In genomic region chr19:16338470-16339360, GRCh38 we compare ENCODE assay signal across 1 cellular context.
TF ChIP-seq lines count a peak whose summit lies in the region.

No MANE protein-coding gene starts in this region.

TF ChIP-seq in GM12878, 131 proteins besides CTCF, POLR2A, EP300 and RAD21 (continued from another document):
- peak; percentile 56; the same call in 1 of the 2 replicates for TF ChIP-seq PKNOX1 (IDR thresholded peaks at IDR 0.05)
- no peak for TF ChIP-seq ZBTB40 (IDR thresholded peaks at IDR 0.05; ENCODE audit: borderline replicate concordance)
- no peak for TF ChIP-seq RFX5 (IDR thresholded peaks at IDR 0.05; ENCODE audit: low read depth, low read length)
- peak; percentile 93 for TF ChIP-seq FOXM1 (IDR thresholded peaks at IDR 0.05; ENCODE audit: low read depth, low read length)
- no peak for TF ChIP-seq KDM1A (IDR thresholded peaks at IDR 0.05; ENCODE audit: borderline replicate concordance)
- TF ChIP-seq SRF (IDR thresholded peaks at IDR 0.05; ENCODE audit: low read depth in 2 of 2, low read length in 2 of 2), result peak in 1 of 2 experiments; percentile 74; a peak in 2 of 4 replicates
- TF ChIP-seq BCL11A (IDR thresholded peaks at IDR 0.05; ENCODE audit: low read depth, low read length), result peak; percentile 98
- peak; percentile 99 for TF ChIP-seq MTA3 (IDR thresholded peaks at IDR 0.05; ENCODE audit: borderline replicate concordance, low read length)
- TF ChIP-seq MLLT1 (IDR thresholded peaks at IDR 0.05), result peak; percentile 63; the same call in 1 of the 2 replicates
- peak; percentile 78 for TF ChIP-seq BMI1 (IDR thresholded peaks at IDR 0.05; ENCODE audit: borderline replicate concordance)
- TF ChIP-seq HDAC2 (IDR thresholded peaks at IDR 0.05), result no peak
- no peak for TF ChIP-seq HCFC1 (IDR thresholded peaks at IDR 0.05; ENCODE audit: low read length)
- TF ChIP-seq CBX5 (IDR thresholded peaks at IDR 0.05; ENCODE audit: low read depth), result no peak
- TF ChIP-seq E4F1 (IDR thresholded peaks at IDR 0.05; ENCODE audit: borderline replicate concordance, partially characterized antibody), result no peak
- no peak for TF ChIP-seq SMARCA5 (IDR thresholded peaks at IDR 0.05)
- TF ChIP-seq SP1 (IDR thresholded peaks at IDR 0.05; ENCODE audit: low read depth, low read length), result peak; percentile 8
- peak; percentile 71 for TF ChIP-seq ZNF217 (IDR thresholded peaks at IDR 0.05)
- TF ChIP-seq YBX1 (IDR thresholded peaks at IDR 0.05), result no peak
- peak; percentile 100 for TF ChIP-seq IKZF1 (conservative IDR thresholded peaks at IDR 0.05)
- TF ChIP-seq EED (IDR thresholded peaks at IDR 0.05; ENCODE audit: low read depth), result peak; percentile 100
- TF ChIP-seq ETV6 (conservative IDR thresholded peaks at IDR 0.05 in 1 of 2, IDR thresholded peaks at IDR 0.05 in 1 of 2; ENCODE audit: borderline replicate concordance in 1 of 2, low read depth in 1 of 2), result peak in 1 of 2 experiments; percentile 100; a peak in 2 of 4 replicates
- TF ChIP-seq JUND (IDR thresholded peaks at IDR 0.05; ENCODE audit: low read depth, low read length), result peak; percentile 81
- TF ChIP-seq HSF1 (IDR thresholded peaks at IDR 0.05; ENCODE audit: low read depth, low read length), result no peak
- TF ChIP-seq NFXL1 (IDR thresholded peaks at IDR 0.05; ENCODE audit: borderline replicate concordance), result no peak
- peak; percentile 91 for TF ChIP-seq CREM (IDR thresholded peaks at IDR 0.05; ENCODE audit: low read depth)
- TF ChIP-seq NR2C1 (IDR thresholded peaks at IDR 0.05), result peak; percentile 74
- peak; percentile 94 for TF ChIP-seq SKIL (IDR thresholded peaks at IDR 0.05; ENCODE audit: low read depth, poor library complexity, severe bottlenecking)
- TF ChIP-seq ZNF687 (IDR thresholded peaks at IDR 0.05), result no peak
